10 cellular contexts compared by ENCODE assay signal in the genomic region with DNA sequence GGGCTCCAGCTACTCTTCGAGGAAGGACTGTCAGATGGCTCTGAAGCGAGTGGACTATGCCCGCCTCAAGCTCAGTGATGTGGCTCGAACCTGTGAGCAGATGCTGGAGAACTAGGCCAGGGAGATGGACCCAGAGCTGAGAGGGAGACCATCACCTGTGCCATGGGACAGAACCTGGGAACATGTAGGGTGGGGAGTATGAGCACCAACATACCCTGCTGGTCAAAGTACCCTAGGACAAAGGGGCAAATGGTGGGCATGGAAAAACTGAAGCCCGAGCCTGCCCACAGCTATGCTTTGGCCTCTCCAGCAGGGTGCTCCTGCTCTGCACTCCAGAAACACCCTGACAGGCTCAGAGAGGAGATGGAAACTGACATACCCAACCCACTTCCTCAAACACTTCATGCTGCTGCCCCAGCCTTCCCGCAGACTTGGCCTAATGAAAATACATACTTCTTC. TPM values are rescaled to one million over a fixed set of nuclear protein-coding genes. Genes with fewer than 3 reads are reported as not detected.
A peak's percentile ranks its signal among the peaks of the same experiment; 100 is the strongest.
DNase-seq lines count a peak whose midpoint lies in the region; ATAC-seq and TF ChIP-seq lines count a peak whose summit lies in the region.
"Had no signal": no experiment of that assay in that cellular context is flagged by ENCODE, and none has a peak within 500 bp of the region (broad histone marks: within the 10 kb centered on the region; RNA-seq: fewer than 3 reads in every experiment).

No MANE protein-coding gene starts in this region.

- H3K36me3 Mint-ChIP-seq in activated B cell treated with CpG ODN at 0.5 μM for 24 hours (ENCODE audit: low read depth) = peaks cover 11% of the 10 kb centered on the region

- H3K4me3 Mint-ChIP-seq in activated B cell treated with CpG ODN at 0.5 μM for 24 hours = peak overlapping the region; percentile 70

- in situ Hi-C loops in G401 (cut with HindIII; ENCODE audit: low sequenced_read_pairs) = no loop called here

- peak; percentile 67 for DNase-seq in GF-D8 (lab: John Stamatoyannopoulos, UW)
- DNase-seq in activated B cell treated with CpG ODN at 0.5 μM for 24 hours = peak; percentile 49
- DNase-seq in lower lobe of right lung = peak; percentile 77
- no peak for DNase-seq in NCI-H1092 (lab: John Stamatoyannopoulos, UW)
- DNase-seq in G401 (ENCODE audit: low spot score) = no peak
- DNase-seq in ureter (ENCODE audit: low spot score) = no peak
- DNase-seq: activated T-cell treated with anti-CD3 and anti-CD28 coated beads, Interleukin-2, amount 50 U/mL, for 4 hours; EL had no signal

- peak overlapping the region; percentile 90 for H3K27ac Mint-ChIP-seq in activated B cell treated with CpG ODN at 0.5 μM for 24 hours

- H3K27me3 Mint-ChIP-seq in activated B cell treated with CpG ODN at 0.5 μM for 24 hours = no peaks in the 10 kb centered on the region

- peak; percentile 34 for ATAC-seq in HG03571 (IDR thresholded peaks at IDR 0.05; ENCODE audit: unreplicated experiment)
- peak; percentile 65 for ATAC-seq in activated B cell treated with CpG ODN at 0.5 μM for 24 hours (ENCODE audit: low read depth)
- peak in 1 of 2 donors; percentile 42 for ATAC-seq in lower lobe of right lung
- no peak for ATAC-seq in GM18909 (IDR thresholded peaks at IDR 0.05; ENCODE audit: poor library complexity, unreplicated experiment)
- ATAC-seq: activated T-cell treated with anti-CD3 and anti-CD28 coated beads, Interleukin-2, amount 50 U/mL, for 4 hours had no signal

- peaks cover 54% of the 10 kb centered on the region for H3K4me1 Mint-ChIP-seq in activated B cell treated with CpG ODN at 0.5 μM for 24 hours

- H3K4me3 ChIP-seq in lower lobe of right lung = no peak overlapping the region

- no peaks in the 10 kb centered on the region for H3K27me3 ChIP-seq in lower lobe of right lung (ENCODE audit: low read depth)

- POLR2A ChIA-PET in activated B cell treated with CpG ODN at 0.5 μM for 24 hours (lab: Charles Lee) = interaction anchor here (1.2 to 2.5 kb wide), 2 partner anchors 57 to 63 kb away, joined by 3 to 10 read pairs; partner anchors contain the start of genes GLTPD2 and PSMB6

- peaks cover 39% of the 10 kb centered on the region for H3K4me1 ChIP-seq in lower lobe of right lung

- CTCF ChIA-PET in activated B cell treated with CpG ODN at 0.5 μM for 24 hours (lab: Charles Lee) = interaction anchor here (1.0 to 2.5 kb wide), 3 partner anchors 57 to 150 kb away, joined by 4 to 17 read pairs (median 7); no protein-coding TSS in a partner anchor

- peaks cover 27% of the 10 kb centered on the region for H3K36me3 ChIP-seq in lower lobe of right lung

- peak overlapping the region; percentile 36 for H3K27ac ChIP-seq in lower lobe of right lung

- TF ChIP-seq CTCF in activated B cell treated with CpG ODN at 0.5 μM for 24 hours (IDR thresholded peaks at IDR 0.05) (no peak), lower lobe of right lung (IDR thresholded peaks at IDR 0.05) (peak; percentile 39)

- H3K9me3 ChIP-seq in lower lobe of right lung = no peaks in the 10 kb centered on the region

- intact Hi-C loops in activated B cell treated with CpG ODN at 0.5 μM for 24 hours (cut with micrococcal nuclease) = loop anchor here (1.0 to 5.0 kb wide), 2 partner anchors 214 to 329 kb away; partner anchors contain the start of gene PFN1
- intact Hi-C loops in lower lobe of right lung (cut with DNase I) = loop anchor here (10.0 kb wide), 1 partner anchor 52 kb away; the partner anchor contains the start of genes GLTPD2 and VMO1

- H3K9me3 Mint-ChIP-seq in activated B cell treated with CpG ODN at 0.5 μM for 24 hours = no peaks in the 10 kb centered on the region
- H3K9me3 Mint-ChIP-seq: activated T-cell treated with anti-CD3 and anti-CD28 coated beads, Interleukin-2, amount 50 U/mL, for 4 hours had no signal

RNA-seq across cellular contexts. Expression of gene MED11, which starts 1.9 kb away (rescaled TPM):
- total RNA-seq in activated B cell treated with CpG ODN at 0.5 μM for 24 hours = 22.9 and 23.6 TPM in 2 replicates
- total RNA-seq in lower lobe of right lung = 22.9 TPM
- 24.3 and 29.8 TPM in 2 replicates for total RNA-seq in G401 (2014; rRNA removed; shearing (Covaris generic))
- total RNA-seq in ureter = 19.5 TPM

RNA-seq across cellular contexts. Expression of gene ZMYND15, which starts 6.5 kb away (rescaled TPM):
- 0.15 and 0.31 TPM in 2 replicates for total RNA-seq in activated B cell treated with CpG ODN at 0.5 μM for 24 hours
- 13.3 TPM for total RNA-seq in lower lobe of right lung
- total RNA-seq in G401 (2014; rRNA removed; shearing (Covaris generic)) = 0.68 TPM in 1 of 2 replicates, not detected in the other
- 1.7 TPM for total RNA-seq in ureter

RNA-seq across cellular contexts. Expression of gene CXCL16, which starts 6.6 kb away (rescaled TPM):
- total RNA-seq in activated B cell treated with CpG ODN at 0.5 μM for 24 hours (3.0 and 3.5 TPM in 2 replicates), lower lobe of right lung (249 TPM), ureter (26.8 TPM)
- 0.86 TPM in 1 of 2 replicates, not detected in the other for total RNA-seq in G401 (2014; rRNA removed; shearing (Covaris generic))

RNA-seq across cellular contexts. Expression of gene ARRB2, which starts 22.7 kb away (rescaled TPM):
- total RNA-seq in activated B cell treated with CpG ODN at 0.5 μM for 24 hours = 45.1 and 52.0 TPM in 2 replicates
- total RNA-seq in lower lobe of right lung = 201 TPM
- total RNA-seq in G401 (2014; rRNA removed; shearing (Covaris generic)) = 38.1 and 45.1 TPM in 2 replicates
- total RNA-seq in ureter = 40.8 TPM

RNA-seq across cellular contexts. Expression of gene PELP1, which starts 29.2 kb away (rescaled TPM):
- total RNA-seq in activated B cell treated with CpG ODN at 0.5 μM for 24 hours (71.7 and 79.4 TPM in 2 replicates), lower lobe of right lung (37.4 TPM), ureter (56.9 TPM)
- total RNA-seq in G401 (2014; rRNA removed; shearing (Covaris generic)) = 40.1 and 53.6 TPM in 2 replicates

Comparison
In these comparisons a context has a peak if more than half of its experiments do, and no peak if none do; other contexts are left out.
1. DNase-seq: peak in GF-D8 (single experiment), activated B cell treated with CpG ODN at 0.5 μM for 24 hours (single experiment) and lower lobe of right lung (single experiment); none in NCI-H1092 (single experiment), G401 (single experiment) and ureter (single experiment).